ENCODE assay signal across 8 cellular contexts in genomic region chr1:1069061-1069710, GRCh38. TPM values are rescaled to one million over a fixed set of nuclear protein-coding genes. Genes with fewer than 3 reads are reported as not detected.
DNase-seq lines count a peak whose midpoint lies in the region; ATAC-seq and TF ChIP-seq lines count a peak whose summit lies in the region.

No MANE protein-coding gene starts in this region.

- no peaks in the 10 kb centered on the region for H3K27me3 ChIP-seq in AG04450 (ENCODE audit: control insufficient read depth, insufficient read depth, low read length)
- no peaks in the 10 kb centered on the region for H3K27me3 ChIP-seq in ovary
- peaks cover 13% of the 10 kb centered on the region for H3K27me3 ChIP-seq in thymus (ENCODE audit: control insufficient read depth, insufficient read depth)

- POLR2A ChIA-PET in AG04450 (lab: Yijun Ruan, JAX): no interaction called here

- TF ChIP-seq CTCF in AG04450 (IDR thresholded peaks at IDR 0.05; ENCODE audit: low read depth, low read length) (no peak), ovary (IDR thresholded peaks at IDR 0.05) (no peak)

- no peak overlapping the region for H3K27ac ChIP-seq in AG04450 (ENCODE audit: low read depth, low read length)
- no peak overlapping the region for H3K27ac ChIP-seq in ovary
- peak overlapping the region; percentile 86 for H3K27ac ChIP-seq in thymus (ENCODE audit: low read depth)

- H3K4me3 ChIP-seq in AG04450 (ENCODE audit: low read depth, low read length) (peak overlapping the region; percentile 74), ovary (peak overlapping the region; percentile 26), thymus (ENCODE audit: low read length) (peak overlapping the region; percentile 60)

- peak; percentile 46 for ATAC-seq in GM18867 (IDR thresholded peaks at IDR 0.05; ENCODE audit: unreplicated experiment)

- H3K4me1 ChIP-seq in ovary (ENCODE audit: insufficient read depth): peaks cover 2% of the 10 kb centered on the region
- H3K4me1 ChIP-seq in thymus (ENCODE audit: control insufficient read depth, insufficient read depth, low read length): peaks cover 6% of the 10 kb centered on the region

- TF ChIP-seq POLR2A in Raji (IDR thresholded peaks at IDR 0.05; ENCODE audit: insufficient read depth, low read depth, low read length): peak; percentile 83
- TF ChIP-seq POLR2A in ovary (IDR thresholded peaks at IDR 0.05): no peak

- H3K9me3 ChIP-seq in AG04450 (ENCODE audit: control insufficient read depth, insufficient read depth, low read length) (peaks cover 3% of the 10 kb centered on the region; the same call in 1 of the 2 replicates), ovary (no peaks in the 10 kb centered on the region), thymus (ENCODE audit: control insufficient read depth) (no peaks in the 10 kb centered on the region)

- intact Hi-C loops in ovary (cut with DNase I): no loop called here

- WGBS in ovary, 3 donors: 1 to 5% (median 1%) methylated on average over 27 to 75 of the region's 75 CpGs
- 5% methylated on average over 75 of the region's 75 CpGs for WGBS in thymus

- DNase-seq in AG04450 (ENCODE audit: low read depth, low spot score) (no peak), HT1080 (ENCODE audit: low read depth) (peak; percentile 28), activated gamma-delta T cell treated with Interleukin-2 at 50 U/mL for 16 hours (peak; percentile 91), germinal center (ENCODE audit: low spot score) (peak; percentile 93), ovary (peak; percentile 62 to 85 (median 81))

- H3K36me3 ChIP-seq in ovary (no peaks in the 10 kb centered on the region), thymus (ENCODE audit: control insufficient read depth, insufficient read depth) (no peaks in the 10 kb centered on the region)

- no peak for TF ChIP-seq EP300 in ovary (IDR thresholded peaks at IDR 0.05)

- CTCF ChIA-PET in AG04450 (lab: Charles Lee): no interaction called here

RNA-seq across cellular contexts. Expression of gene RNF223, which starts 4.9 kb away (rescaled TPM):
- not detected in 2 replicates for polyA plus RNA-seq in AG04450 (2011; rRNA removed)
- not detected in 2 replicates for polyA minus RNA-seq in AG04450 (2011; rRNA and poly(A)+ RNA removed)
- total RNA-seq in HT1080 (2014; rRNA removed; shearing (Covaris generic)): not detected in 2 replicates
- polyA plus RNA-seq in HT1080 (2015; cell fraction: cytosol; rRNA removed): not detected in 2 replicates
- not detected in 2 replicates for polyA plus RNA-seq in HT1080 (2015; cell fraction: nucleus; rRNA removed)
- total RNA-seq in ovary: under 1 TPM in 2 of 7 donors, not detected in 5; 0.36 to 0.92 TPM
- not detected for polyA plus RNA-seq in ovary
- 0.37 TPM for polyA plus RNA-seq in thymus

RNA-seq across cellular contexts. Expression of gene C1orf159, which starts 46.7 kb away (rescaled TPM):
- 2.3 and 3.2 TPM in 2 replicates for polyA plus RNA-seq in AG04450 (2011; rRNA removed)
- 0.92 and 1.1 TPM in 2 replicates for polyA minus RNA-seq in AG04450 (2011; rRNA and poly(A)+ RNA removed)
- total RNA-seq in HT1080 (2014; rRNA removed; shearing (Covaris generic)): 17.8 and 19.8 TPM in 2 replicates
- 12.3 and 16.1 TPM in 2 replicates for polyA plus RNA-seq in HT1080 (2015; cell fraction: cytosol; rRNA removed)
- 31.9 and 36.5 TPM in 2 replicates for polyA plus RNA-seq in HT1080 (2015; cell fraction: nucleus; rRNA removed)
- total RNA-seq in ovary: 10 to 100 TPM in 4 of 7 donors, 1 to 10 TPM in 3; 5.3 to 22.1 (median 10.7) TPM
- polyA plus RNA-seq in ovary: 1 to 10 TPM in 1 of 2 donors, under 1 TPM in 1; 0.28 to 8.5 TPM
- 17.8 TPM for polyA plus RNA-seq in thymus

RNA-seq across cellular contexts. Expression of gene AGRN, which starts 49.3 kb away (rescaled TPM):
- 28.3 and 37.4 TPM in 2 replicates for polyA plus RNA-seq in AG04450 (2011; rRNA removed)
- 21.9 and 22.5 TPM in 2 replicates for polyA minus RNA-seq in AG04450 (2011; rRNA and poly(A)+ RNA removed)
- 89.9 and 101 TPM in 2 replicates for total RNA-seq in HT1080 (2014; rRNA removed; shearing (Covaris generic))
- 90.7 and 92.3 TPM in 2 replicates for polyA plus RNA-seq in HT1080 (2015; cell fraction: cytosol; rRNA removed)
- polyA plus RNA-seq in HT1080 (2015; cell fraction: nucleus; rRNA removed): 840 and 979 TPM in 2 replicates
- total RNA-seq in ovary: 100 to 1,000 TPM in 1 of 7 donors, 10 to 100 TPM in 6; 10.0 to 138 (median 14.4) TPM
- polyA plus RNA-seq in ovary: 10 to 100 TPM in 1 of 2 donors, 1 to 10 TPM in 1; 2.7 to 13.6 TPM
- 19.2 TPM for polyA plus RNA-seq in thymus

RNA-seq across cellular contexts. Expression of gene ISG15, which starts 55.9 kb away (rescaled TPM):
- polyA plus RNA-seq in AG04450 (2011; rRNA removed) (22.4 and 36.0 TPM in 2 replicates), ovary (10 to 100 TPM in 1 of 2 donors, not detected in 1; 83.5 TPM), thymus (285 TPM)
- polyA minus RNA-seq in AG04450 (2011; rRNA and poly(A)+ RNA removed): 3.3 and 4.9 TPM in 2 replicates
- 48.6 and 53.3 TPM in 2 replicates for total RNA-seq in HT1080 (2014; rRNA removed; shearing (Covaris generic))
- polyA plus RNA-seq in HT1080 (2015; cell fraction: cytosol; rRNA removed): 22.3 and 23.9 TPM in 2 replicates
- 7.6 and 8.0 TPM in 2 replicates for polyA plus RNA-seq in HT1080 (2015; cell fraction: nucleus; rRNA removed)
- total RNA-seq in ovary: 10 to 100 TPM in 6 of 7 donors, 1 to 10 TPM in 1; 7.8 to 37.3 (median 11.4) TPM
